ENCODE assay signal across 22 cellular contexts in genomic region chr5:173317091-173317685, GRCh38. TPM values are rescaled to one million over a fixed set of nuclear protein-coding genes. Genes with fewer than 3 reads are reported as not detected.
DNase-seq lines count a peak whose midpoint lies in the region; ATAC-seq, FAIRE-seq and TF ChIP-seq lines count a peak whose summit lies in the region.
"Had no signal": no experiment of that assay in that cellular context is flagged by ENCODE, and none has a peak within 500 bp of the region (broad histone marks: within the 10 kb centered on the region; RNA-seq: fewer than 3 reads in every experiment).

No MANE protein-coding gene starts in this region.

- H3K9ac ChIP-seq in HCT116 (ENCODE audit: low read length), result no peak overlapping the region
- no peak overlapping the region for H3K9ac ChIP-seq in astrocyte (ENCODE audit: low read length)
- H3K9ac ChIP-seq: neural progenitor cell had no signal

- BruUV-seq in A673 (replicated peaks; lab: Mats Ljungman, UMichigan) (TSS peak; percentile 8), HCT116 (replicated peaks; lab: Mats Ljungman, UMichigan) (TSS peak; percentile 12)

- H3K27me3 ChIP-seq in A673 (replicated peaks; ENCODE audit: insufficient read depth, low read depth, low read length, poor library complexity) (no peaks in the 10 kb centered on the region), HCT116 (ENCODE audit: insufficient read depth, low read length) (no peaks in the 10 kb centered on the region), astrocyte (ENCODE audit: insufficient read depth, low read length) (no peaks in the 10 kb centered on the region), tibial nerve (peaks cover 0 to 6% of the 10 kb centered on the region in 2 donors)
- H3K27me3 ChIP-seq: MG63, neural progenitor cell, upper lobe of left lung had no signal

- no peak for TF ChIP-seq RAD21 in HCT116 (IDR thresholded peaks at IDR 0.05; ENCODE audit: low read depth)

- H2AFZ ChIP-seq in HCT116 (ENCODE audit: low read depth, low read length, poor library complexity, severe bottlenecking), result no peak overlapping the region
- no peak overlapping the region for H2AFZ ChIP-seq in astrocyte (ENCODE audit: low read depth, low read length)
- H2AFZ ChIP-seq: neural progenitor cell had no signal

- no peak overlapping the region for H3K27ac Mint-ChIP-seq in astrocyte (ENCODE audit: unreplicated experiment)
- peak overlapping the region; percentile 68 to 96 (median 88) for H3K27ac Mint-ChIP-seq in nephron
- H3K27ac Mint-ChIP-seq: activated CD8-positive, alpha-beta T cell treated with anti-CD3 and anti-CD28 coated beads, Interleukin-2, amount 10 ng/mL, durations not matched to agents 7 days and 5 days had no signal

- H3K4me3 ChIP-seq in A673 (ENCODE audit: low read depth, low read length, poor library complexity, severe bottlenecking) (no peak overlapping the region), HCT116 (replicated peaks in 1 of 2; ENCODE audit: low read depth in 1 of 2, low read length in 2 of 2) (no peak overlapping the region), astrocyte (ENCODE audit: insufficient read depth, low read depth, low read length) (no peak overlapping the region), tibial nerve (no peak overlapping the region)
- H3K4me3 ChIP-seq: MG63, neural progenitor cell, upper lobe of left lung had no signal

- intact Hi-C loops in A673 (cut with micrococcal nuclease; ENCODE audit: unreplicated experiment) (no loop called here), HCT116 (cut with micrococcal nuclease) (no loop called here)

- POLR2A ChIA-PET in A673 (lab: Charles Lee; ENCODE audit: low non-redundant PET), result no interaction called here
- POLR2A ChIA-PET in HCT116 (lab: Charles Lee), result interaction anchor here (0.7 to 7.1 kb wide), 2 partner anchors 12 to 165 kb away, joined by 3 to 65 read pairs; partner anchors contain the start of gene STC2

- TF ChIP-seq EP300 in tibial nerve (IDR thresholded peaks at IDR 0.05), result no peak

- ATAC-seq in HCT116, result no peak
- ATAC-seq: activated CD8-positive, alpha-beta T cell treated with anti-CD3 and anti-CD28 coated beads, Interleukin-2, amount 10 ng/mL, durations not matched to agents 7 days and 5 days had no signal

- CTCF ChIA-PET in A673 (lab: Charles Lee) (interaction anchor here (0.6 kb wide), 2 partner anchors 35 to 995 kb away, joined by 3 to 4 read pairs; no protein-coding TSS in a partner anchor), HCT116 (lab: Charles Lee) (interaction anchor here (1.1 to 2.1 kb wide), 2 partner anchors 23 to 256 kb away, joined by 3 to 7 read pairs; no protein-coding TSS in a partner anchor)

- WGBS in tibial nerve, 2 donors, result 93 to 94% methylated on average over 19 of the region's 19 CpGs

- H3K27me3 Mint-ChIP-seq in astrocyte (ENCODE audit: low read depth, unreplicated experiment) (peaks cover 2% of the 10 kb centered on the region), nephron (ENCODE audit: low read depth) (peaks cover 4% of the 10 kb centered on the region)

- no peak for FAIRE-seq in astrocyte (lab: Jason Lieb, UNC)
- FAIRE-seq: A204.1, GM19239 had no signal

- no peaks in the 10 kb centered on the region for H3K9me3 ChIP-seq in A673 (ENCODE audit: low read depth, low read length, poor library complexity, severe bottlenecking)
- H3K9me3 ChIP-seq in HCT116 (ENCODE audit: control insufficient read depth in 1 of 2, insufficient read depth in 1 of 2, low read depth in 1 of 2, low read length in 2 of 2), result no peaks in the 10 kb centered on the region
- no peaks in the 10 kb centered on the region for H3K9me3 ChIP-seq in astrocyte (ENCODE audit: insufficient read depth, low read depth, low read length)
- no peaks in the 10 kb centered on the region for H3K9me3 ChIP-seq in tibial nerve
- H3K9me3 ChIP-seq: MG63, upper lobe of left lung had no signal

- no peaks in the 10 kb centered on the region for H3K9me2 ChIP-seq in HCT116 (ENCODE audit: insufficient read depth)

- H3K36me3 Mint-ChIP-seq in astrocyte (ENCODE audit: low read depth, unreplicated experiment) (peaks cover 56% of the 10 kb centered on the region), nephron (ENCODE audit: low read depth) (peaks cover 9% of the 10 kb centered on the region)

- H3K79me2 ChIP-seq in HCT116 (ENCODE audit: insufficient read depth, low read length) (0 out of 2 replicates have a peak, but pooled peaks cover under 1% of the 10 kb centered on the region), astrocyte (ENCODE audit: insufficient read depth, low read length) (no peaks in the 10 kb centered on the region)

- H3K4me2 ChIP-seq in HCT116 (ENCODE audit: low read length) (no peak overlapping the region), astrocyte (ENCODE audit: low read length) (no peak overlapping the region)

- H3K36me3 ChIP-seq in A673 (ENCODE audit: insufficient read depth, low read length, poor library complexity, severe bottlenecking) (peaks cover 57% of the 10 kb centered on the region), HCT116 (ENCODE audit: control insufficient read depth in 1 of 2, insufficient read depth in 2 of 2, low read length in 2 of 2) (peaks cover 31 to 54% of the 10 kb centered on the region in 2 experiments), astrocyte (ENCODE audit: insufficient read depth, low read length) (peaks cover 35% of the 10 kb centered on the region), tibial nerve (no peaks in the 10 kb centered on the region)
- H3K36me3 ChIP-seq: neural progenitor cell had no signal

- no peak for DNase-seq in A673 (ENCODE audit: low spot score)
- DNase-seq in HCT116 (ENCODE audit: low read depth, low spot score), result no peak
- no peak for DNase-seq in astrocyte (ENCODE audit: low read depth)
- no peak for DNase-seq in tibial nerve (ENCODE audit: low spot score in 2 of 2)
- no peak for DNase-seq in NCI-H226
- no peak for DNase-seq in activated CD4-positive, CD25-positive, alpha-beta regulatory T cell (lab: John Stamatoyannopoulos, UW)
- no peak for DNase-seq in NCI-H187 treated with DMSO at 0.1 percent for 48 hours (lab: John Stamatoyannopoulos, UW)
- DNase-seq: activated CD8-positive, alpha-beta T cell treated with anti-CD3 and anti-CD28 coated beads, Interleukin-2, amount 10 ng/mL, durations not matched to agents 7 days and 5 days; activated naive CD4-positive, alpha-beta T cell; activated T-cell treated with anti-CD3 and anti-CD28 coated beads, Interleukin-2, amount 50 U/mL, for 1 hour; amniotic stem cell; dorsolateral prefrontal cortex; MG63; NCI-H1417 treated with DMSO at 0.1 percent for 48 hours; NCI-H526 treated with DMSO at 0.1 percent for 48 hours; stimulated activated CD4-positive, alpha-beta T cell treated with anti-CD3 and anti-CD28 coated beads, Interleukin-4, amount 100 ng/mL, for 1 hour; stimulated activated naive CD4-positive, alpha-beta T cell treated with Interleukin-2 at 50 U/mL for 16 hours; upper lobe of left lung had no signal

- RAD21 ChIA-PET in HCT116 (lab: Charles Lee; ENCODE audit: low non-redundant PET in 1 of 2, low total read pairs in 2 of 2, uncharacterized antibody in 2 of 2, unreplicated experiment in 2 of 2), result no interaction called here

- H3K4me1 Mint-ChIP-seq in astrocyte (ENCODE audit: low read depth, unreplicated experiment) (peaks cover 40% of the 10 kb centered on the region), nephron (peaks cover 95% of the 10 kb centered on the region)

- H4K20me1 ChIP-seq in HCT116 (ENCODE audit: insufficient read depth) (no peaks in the 10 kb centered on the region; the same call in 1 of the 2 replicates), astrocyte (ENCODE audit: insufficient read depth, low read length) (peaks cover 8% of the 10 kb centered on the region)

- H3K27ac ChIP-seq in A673 (ENCODE audit: low read depth, low read length, poor library complexity, severe bottlenecking) (no peak overlapping the region), HCT116 (ENCODE audit: low read depth, low read length) (no peak overlapping the region), astrocyte (ENCODE audit: low read depth, low read length) (no peak overlapping the region), tibial nerve (no peak overlapping the region)
- H3K27ac ChIP-seq: dorsolateral prefrontal cortex had no signal

- H3K4me1 ChIP-seq in A673 (ENCODE audit: insufficient read depth, low read length, poor library complexity, severe bottlenecking) (peaks cover 16% of the 10 kb centered on the region), HCT116 (ENCODE audit: control insufficient read depth in 1 of 2, insufficient read depth in 2 of 2, low read length in 2 of 2) (no peaks in the 10 kb centered on the region), astrocyte (ENCODE audit: insufficient read depth, low read length) (peaks cover 26% of the 10 kb centered on the region), tibial nerve (peaks cover 0 to 25% (median 3%) of the 10 kb centered on the region in 4 donors)

- H3K4me3 Mint-ChIP-seq in astrocyte (ENCODE audit: unreplicated experiment), result peak overlapping the region; percentile 60
- H3K4me3 Mint-ChIP-seq in nephron, result peak overlapping the region in 1 of 3 experiments; percentile 26
- H3K4me3 Mint-ChIP-seq: activated CD8-positive, alpha-beta T cell treated with anti-CD3 and anti-CD28 coated beads, Interleukin-2, amount 10 ng/mL, durations not matched to agents 7 days and 5 days; neural progenitor cell had no signal

- TF ChIP-seq CTCF in A673 (conservative IDR thresholded peaks at IDR 0.05; ENCODE audit: low read depth, low read length) (no peak), HCT116 (IDR thresholded peaks at IDR 0.05 in 2 of 3, conservative IDR thresholded peaks at IDR 0.05 in 1 of 3; ENCODE audit: borderline replicate concordance in 1 of 3, insufficient read depth in 1 of 3, low read depth in 2 of 3, low read length in 2 of 3) (no peak), astrocyte (IDR thresholded peaks at IDR 0.05; ENCODE audit: insufficient read depth, low read depth, low read length) (no peak), nephron (IDR thresholded peaks at IDR 0.05; ENCODE audit: unreplicated experiment in 3 of 3) (no peak), tibial nerve (IDR thresholded peaks at IDR 0.05) (no peak)

- TF ChIP-seq POLR2A in HCT116 (IDR thresholded peaks at IDR 0.05; ENCODE audit: borderline replicate concordance, extremely low read depth, insufficient read depth, insufficient read length) (no peak), tibial nerve (IDR thresholded peaks at IDR 0.05) (no peak)

- H3K9me3 Mint-ChIP-seq in astrocyte (ENCODE audit: unreplicated experiment), result no peaks in the 10 kb centered on the region
- no peaks in the 10 kb centered on the region for H3K9me3 Mint-ChIP-seq in nephron
- H3K9me3 Mint-ChIP-seq: neural progenitor cell had no signal

TF ChIP-seq in HCT116, 20 proteins besides CTCF, POLR2A, EP300 and RAD21 (continues in another document):
- no peak for TF ChIP-seq SRF (IDR thresholded peaks at IDR 0.05; ENCODE audit: low read depth)
- no peak for TF ChIP-seq SP1 (IDR thresholded peaks at IDR 0.05; ENCODE audit: low read depth)
- no peak for TF ChIP-seq ELF1 (IDR thresholded peaks at IDR 0.05; ENCODE audit: borderline replicate concordance, low read depth)
- TF ChIP-seq ZNF274 (IDR thresholded peaks at IDR 0.05; ENCODE audit: low read depth, low read length), result no peak
- TF ChIP-seq JUND (IDR thresholded peaks at IDR 0.05), result peak; percentile 15; the same call in 1 of the 2 replicates

RNA-seq across cellular contexts. Expression of gene STC2, which starts 11.0 kb away (rescaled TPM):
- total RNA-seq in A673 (2021), result 19.2 and 21.4 TPM in 2 replicates
- 97.3 TPM for total RNA-seq in HCT116 (2021; ENCODE audit: unreplicated experiment)
- polyA plus RNA-seq in HCT116 (2012), result 177 and 214 TPM in 2 replicates
- 164 and 206 TPM in 2 replicates for total RNA-seq in astrocyte
- 1 to 10 TPM in 3 of 4 donors, under 1 TPM in 1; 0.90 to 3.9 (median 1.2) TPM for total RNA-seq in tibial nerve
